In genomic region chr17:81576621-81577277, GRCh38 we compare ENCODE assay signal across 8 cellular contexts. TPM values are rescaled to one million over a fixed set of nuclear protein-coding genes. Genes with fewer than 3 reads are reported as not detected.
DNase-seq lines count a peak whose midpoint lies in the region; ATAC-seq and TF ChIP-seq lines count a peak whose summit lies in the region.

No MANE protein-coding gene starts in this region.

- H3F3A ChIP-seq in SK-N-SH (replicated peaks; ENCODE audit: insufficient read depth) = peaks cover 30% of the 10 kb centered on the region

- no peak overlapping the region for H3K56ac ChIP-seq in mesendoderm (ENCODE audit: low read length)

- intact Hi-C loops in stomach (cut with DNase I; ENCODE audit: low total_unique reads) = no loop called here

- H3K27me3 ChIP-seq in HAP-1 (ENCODE audit: low read depth) (no peaks in the 10 kb centered on the region), SK-N-SH (ENCODE audit: insufficient read depth) (no peaks in the 10 kb centered on the region), stomach (no peaks in the 10 kb centered on the region), mesendoderm (ENCODE audit: insufficient read depth, low read length, poor library complexity) (no peaks in the 10 kb centered on the region)

- no peak overlapping the region for H3K18ac ChIP-seq in mesendoderm (ENCODE audit: low read length)

- no peak overlapping the region for H2AFZ ChIP-seq in SK-N-SH (ENCODE audit: low read depth)

- no peak overlapping the region for H4K5ac ChIP-seq in mesendoderm (ENCODE audit: low read length)

- H3K4me3 ChIP-seq in HAP-1 (no peak overlapping the region), SK-N-SH (ENCODE audit: low read depth in 2 of 2, low read length in 1 of 2) (peak overlapping the region in 1 of 2 experiments; percentile 3; a peak in 1 of 4 replicates), fibroblast of villous mesenchyme (ENCODE audit: low read depth, low read length) (no peak overlapping the region), stomach (peak overlapping the region in 1 of 4 donors; percentile 8), mesendoderm (ENCODE audit: low read length) (no peak overlapping the region)

- no peak overlapping the region for H3K4ac ChIP-seq in mesendoderm (ENCODE audit: low read depth, low read length)

- in situ Hi-C loops in HAP-1 (cut with MboI; ENCODE audit: low sequenced_read_pairs) = no loop called here

- peaks cover 79% of the 10 kb centered on the region for H3K79me2 ChIP-seq in SK-N-SH (ENCODE audit: insufficient read depth)
- no peaks in the 10 kb centered on the region for H3K79me2 ChIP-seq in mesendoderm (ENCODE audit: control insufficient read depth, insufficient read depth, low read length)

- H2AK5ac ChIP-seq in mesendoderm (ENCODE audit: low read length) = no peak overlapping the region

- H2BK120ac ChIP-seq in mesendoderm (ENCODE audit: low read depth, low read length) = no peak overlapping the region

- H2BK5ac ChIP-seq in mesendoderm (ENCODE audit: low read length) = no peak overlapping the region

- no peak for ATAC-seq in HG02678 (IDR thresholded peaks at IDR 0.05; ENCODE audit: unreplicated experiment)

- TF ChIP-seq EP300 in SK-N-SH (IDR thresholded peaks at IDR 0.05; ENCODE audit: borderline replicate concordance in 1 of 2, low read depth in 1 of 2, low read length in 1 of 2) = peak in 1 of 2 experiments; percentile 77; a peak in 1 of 4 replicates
- no peak for TF ChIP-seq EP300 in stomach (IDR thresholded peaks at IDR 0.05)

- no peak overlapping the region for H4K8ac ChIP-seq in mesendoderm (ENCODE audit: low read depth, low read length)

- no peak overlapping the region for H2BK15ac ChIP-seq in mesendoderm (replicated peaks; ENCODE audit: low read depth)

- CTCF ChIA-PET in SK-N-SH (lab: Yijun Ruan, JAX) = interaction anchor here (1.3 to 2.1 kb wide), 2 partner anchors 9 to 25 kb away, joined by 4 to 16 read pairs; no protein-coding TSS in a partner anchor

- no peaks in the 10 kb centered on the region for H3K9me3 ChIP-seq in HAP-1
- H3K9me3 ChIP-seq in SK-N-SH = no peaks in the 10 kb centered on the region
- H3K9me3 ChIP-seq in stomach = no peaks in the 10 kb centered on the region

- TF ChIP-seq CTCF in SK-N-SH (IDR thresholded peaks at IDR 0.05) (peak; percentile 34), fibroblast of villous mesenchyme (IDR thresholded peaks at IDR 0.05; ENCODE audit: insufficient read depth, low read depth, low read length) (no peak), stomach (IDR thresholded peaks at IDR 0.05) (no peak)

- peaks cover 16% of the 10 kb centered on the region for H4K20me1 ChIP-seq in SK-N-SH (ENCODE audit: insufficient read depth)

- peak; percentile 52 to 54 for DNase-seq in HAP-1 (ENCODE audit: low spot score in 2 of 2)
- DNase-seq in SK-N-SH = no peak
- peak; percentile 75 for DNase-seq in fibroblast of villous mesenchyme (ENCODE audit: low read depth)
- DNase-seq in stomach = no peak
- DNase-seq in NCI-H2029 (lab: John Stamatoyannopoulos, UW) = no peak
- no peak for DNase-seq in mesendoderm
- no peak for DNase-seq in NOMO-1 treated with dmso at 0.1 percent for 144 hours (lab: John Stamatoyannopoulos, UW; ENCODE audit: unreplicated experiment)

- no peak for TF ChIP-seq POLR2A in stomach (IDR thresholded peaks at IDR 0.05)

- H3K4me1 ChIP-seq in HAP-1 = peaks cover 6% of the 10 kb centered on the region
- peaks cover 28 to 49% of the 10 kb centered on the region in 2 experiments for H3K4me1 ChIP-seq in SK-N-SH (ENCODE audit: control insufficient read depth in 1 of 2, insufficient read depth in 2 of 2, low read depth in 1 of 2, low read length in 1 of 2)
- H3K4me1 ChIP-seq in stomach = peaks cover 25 to 35% (median 31%) of the 10 kb centered on the region in 4 donors
- no peaks in the 10 kb centered on the region for H3K4me1 ChIP-seq in mesendoderm (ENCODE audit: control insufficient read depth, low read depth, low read length)

- no peak overlapping the region for H3K9ac ChIP-seq in SK-N-SH
- no peak overlapping the region for H3K9ac ChIP-seq in mesendoderm (ENCODE audit: low read length)

- H3K4me2 ChIP-seq in SK-N-SH (peak overlapping the region; percentile 65), mesendoderm (ENCODE audit: low read length) (no peak overlapping the region)

- WGBS in SK-N-SH (ENCODE audit: low lambda C conversion rate) = 35% methylated on average over 17 of the region's 17 CpGs
- WGBS in stomach, 5 donors = 38 to 54% (median 45%) methylated on average over 16 to 17 of the region's 17 CpGs
- WGBS in mesendoderm (ENCODE audit: extremely low coverage, insufficient coverage, low lambda C conversion rate) = no CpG with 5 or more reads among the region's 17 CpGs

- peaks cover 4% of the 10 kb centered on the region for H3K79me1 ChIP-seq in mesendoderm (ENCODE audit: low read length)

- H3K36me3 ChIP-seq in HAP-1 (replicated peaks) = peaks cover 30% of the 10 kb centered on the region
- H3K36me3 ChIP-seq in SK-N-SH (replicated peaks in 1 of 2; ENCODE audit: control insufficient read depth in 1 of 2, insufficient read depth in 2 of 2, low read length in 1 of 2) = peaks cover 27 to 61% of the 10 kb centered on the region in 2 experiments
- H3K36me3 ChIP-seq in stomach = peaks cover 19 to 80% (median 76%) of the 10 kb centered on the region in 4 donors
- H3K36me3 ChIP-seq in mesendoderm (ENCODE audit: control insufficient read depth, insufficient read depth, low read length) = peaks cover 8% of the 10 kb centered on the region

- no peak for TF ChIP-seq RAD21 in SK-N-SH (IDR thresholded peaks at IDR 0.05; ENCODE audit: low read length)

- no peaks in the 10 kb centered on the region for H3K9me2 ChIP-seq in SK-N-SH

- peak overlapping the region; percentile 29 to 67; a peak in 3 of 4 replicates for H3K27ac ChIP-seq in SK-N-SH (ENCODE audit: low read depth in 2 of 2, low read length in 1 of 2)
- peak overlapping the region; percentile 24 to 81 (median 55) for H3K27ac ChIP-seq in stomach
- H3K27ac ChIP-seq in mesendoderm (ENCODE audit: low read depth, low read length) = no peak overlapping the region

- POLR2A ChIA-PET in SK-N-SH (lab: Yijun Ruan, JAX) = no interaction called here

- no peak overlapping the region for H3K23ac ChIP-seq in mesendoderm (ENCODE audit: low read length)

TF ChIP-seq in SK-N-SH, 30 proteins besides CTCF, POLR2A, EP300 and RAD21 (continues in another document):
- TF ChIP-seq USF1 (IDR thresholded peaks at IDR 0.05; ENCODE audit: borderline replicate concordance, low read depth) = no peak
- TF ChIP-seq NFIC (IDR thresholded peaks at IDR 0.05; ENCODE audit: borderline replicate concordance) = peak; percentile 97
- peak; percentile 60; the same call in 1 of the 2 replicates for TF ChIP-seq TEAD4 (IDR thresholded peaks at IDR 0.05; ENCODE audit: borderline replicate concordance, insufficient read depth)
- TF ChIP-seq GATA2 (CRISPR knock-in tag; IDR thresholded peaks at IDR 0.05) = no peak
- TF ChIP-seq FOSL2 (IDR thresholded peaks at IDR 0.05; ENCODE audit: borderline replicate concordance, low read depth) = peak; percentile 93
- TF ChIP-seq EZH2phosphoT487 (IDR thresholded peaks at IDR 0.05; ENCODE audit: borderline replicate concordance, low read depth) = no peak
- TF ChIP-seq ZBTB33 (IDR thresholded peaks at IDR 0.05; ENCODE audit: borderline replicate concordance, low read depth) = peak; percentile 67; the same call in 1 of the 2 replicates
- no peak for TF ChIP-seq YY1 (IDR thresholded peaks at IDR 0.05; ENCODE audit: low read depth)
- TF ChIP-seq JUND (IDR thresholded peaks at IDR 0.05) = peak; percentile 86
- TF ChIP-seq POLR2AphosphoS5 (IDR thresholded peaks at IDR 0.05; ENCODE audit: low read depth, low read length) = peak; percentile 62; the same call in 1 of the 2 replicates
- no peak for TF ChIP-seq SMC3 (IDR thresholded peaks at IDR 0.05; ENCODE audit: low read depth, low read length)
- TF ChIP-seq GABPA (IDR thresholded peaks at IDR 0.05; ENCODE audit: low read depth) = no peak
- no peak for TF ChIP-seq RFX5 (IDR thresholded peaks at IDR 0.05; ENCODE audit: low read length)

RNA-seq across cellular contexts. Expression of gene FAAP100, which starts 24.6 kb away (rescaled TPM):
- polyA plus RNA-seq in SK-N-SH (2012; rRNA removed) (17.1 and 18.9 TPM in 2 replicates), stomach (10 to 100 TPM; 12.2 to 17.1 (median 17.0) TPM)
- polyA plus RNA-seq in SK-N-SH (2012; cell fraction: cytosol; rRNA removed) = 6.8 and 12.0 TPM in 2 replicates
- polyA plus RNA-seq in SK-N-SH (2012; cell fraction: nucleus; rRNA removed) = 94.3 and 134 TPM in 2 replicates
- total RNA-seq in fibroblast of villous mesenchyme (27.6 and 40.3 TPM in 2 replicates), stomach (100 to 1,000 TPM in 1 of 5 donors, 10 to 100 TPM in 4; 11.9 to 130 (median 51.8) TPM)
- 14.4 TPM for polyA plus RNA-seq in mesendoderm (2013, experiment 1 of 2)
- 14.8 TPM for polyA plus RNA-seq in mesendoderm (2013, experiment 2 of 2)

RNA-seq across cellular contexts. Expression of gene FSCN2, which starts 48.6 kb away (rescaled TPM):
- 2.0 and 2.1 TPM in 2 replicates for polyA plus RNA-seq in SK-N-SH (2012; rRNA removed)
- 0.31 and 0.79 TPM in 2 replicates for polyA plus RNA-seq in SK-N-SH (2012; cell fraction: cytosol; rRNA removed)
- polyA plus RNA-seq in SK-N-SH (2012; cell fraction: nucleus; rRNA removed) = 10.6 and 13.6 TPM in 2 replicates
- 1.7 and 3.5 TPM in 2 replicates for total RNA-seq in fibroblast of villous mesenchyme
- total RNA-seq in stomach = 10 to 100 TPM in 1 of 5 donors, 1 to 10 TPM in 3, not detected in 1; 2.8 to 21.7 (median 6.2) TPM
- polyA plus RNA-seq in stomach = 1 to 10 TPM in 2 of 3 donors, under 1 TPM in 1; 0.90 to 2.7 (median 2.1) TPM
- polyA plus RNA-seq in mesendoderm (2013, experiment 1 of 2) = not detected
- polyA plus RNA-seq in mesendoderm (2013, experiment 2 of 2) = not detected

Comparison
In these comparisons a context has a peak if more than half of its experiments do, and no peak if none do; other contexts are left out.
1. DNase-seq: peak in HAP-1 (2 of 2) and fibroblast of villous mesenchyme (single experiment); none in SK-N-SH (single experiment), stomach (single experiment), NCI-H2029 (single experiment), mesendoderm (single experiment) and NOMO-1 treated with dmso at 0.1 percent for 144 hours (single experiment).